Comparison of ENCODE assay signal across 8 cellular contexts in genomic region chr11:67118801-67119576, GRCh38. TPM values are rescaled to one million over a fixed set of nuclear protein-coding genes. Genes with fewer than 3 reads are reported as not detected.
DNase-seq lines count a peak whose midpoint lies in the region; ATAC-seq lines count a peak whose summit lies in the region.

TSS of gene KDM2A (plus strand) at chr11:67119263. CDS start at chr11:67121317, 2,054 bp downstream.

- peaks cover 37 to 44% of the 10 kb centered on the region in 2 donors for H3K4me1 Mint-ChIP-seq in immature natural killer cell

- DNase-seq in AG08395 (ENCODE audit: low spot score) (peak; percentile 100), NCI-H345 (lab: John Stamatoyannopoulos, UW) (peak; percentile 99), caudate nucleus (lab: John Stamatoyannopoulos, UW) (peak; percentile 55 to 100 (median 97)), immature natural killer cell (peak; percentile 96 to 98 (median 98)), smooth muscle cell of the brain vasculature (ENCODE audit: low read depth, low spot score) (peak; percentile 99)
- peak; percentile 97 to 99 (median 98) for DNase-seq in activated CD4-positive, CD25-positive, alpha-beta regulatory T cell (lab: John Stamatoyannopoulos, UW)

- H3K9me3 Mint-ChIP-seq in immature natural killer cell = no peaks in the 10 kb centered on the region

- H3K4me3 Mint-ChIP-seq in immature natural killer cell = peak within 1 kb of the TSS; percentile 90 to 98 (median 95)

- peaks cover 0 to 5% (median 0%) of the 10 kb centered on the region in 3 donors for H3K36me3 Mint-ChIP-seq in immature natural killer cell

- peak within 1 kb of the TSS; percentile 94 for H3K27ac ChIP-seq in caudate nucleus (ENCODE audit: low read depth, low read length)

- peaks cover 7 to 10% (median 7%) of the 10 kb centered on the region in 3 donors for H3K27me3 Mint-ChIP-seq in immature natural killer cell (ENCODE audit: low read depth in 3 of 3)

- ATAC-seq in GM19023 (IDR thresholded peaks at IDR 0.05; ENCODE audit: unreplicated experiment) (peak; percentile 67), HG03280 (IDR thresholded peaks at IDR 0.05; ENCODE audit: unreplicated experiment) (peak; percentile 70)

- H3K27ac Mint-ChIP-seq in immature natural killer cell = peak within 1 kb of the TSS; percentile 90 to 97 (median 92)

RNA-seq across cellular contexts. Expression of gene KDM2A, which starts in this region (rescaled TPM):
- polyA plus RNA-seq in immature natural killer cell = 10 to 100 TPM in 1 of 3 donors, 1 to 10 TPM in 2; 3.8 to 16.6 (median 6.8) TPM

Comparison
In these comparisons a context has a peak if more than half of its experiments do, and no peak if none do; other contexts are left out.
1. Peak in every context shown above with its lines: DNase-seq, ATAC-seq and H3K27ac ChIP-seq.